ENCODE assay signal across 37 cellular contexts in the genomic region with DNA sequence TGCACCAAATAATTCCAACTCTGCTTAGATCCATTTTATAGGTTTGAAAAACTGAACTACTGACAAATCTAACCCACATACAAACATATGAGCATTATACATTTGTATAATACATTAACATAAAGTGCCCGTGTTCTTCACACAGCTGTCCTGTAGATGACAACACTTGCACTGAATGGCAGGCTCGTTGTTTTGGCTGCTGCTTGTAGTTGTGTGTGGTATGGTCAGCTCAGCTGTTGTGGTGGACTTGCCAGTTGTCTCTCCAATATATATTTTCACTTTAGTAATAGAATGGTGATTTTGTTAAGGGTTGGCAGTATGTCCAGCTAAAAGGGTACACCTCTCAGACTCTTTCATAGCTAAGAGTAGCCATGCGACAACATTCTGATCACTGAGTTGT.
"Had no signal": no experiment of that assay in that cellular context is flagged by ENCODE, and none has a peak within 500 bp of the region (broad histone marks: within the 10 kb centered on the region; RNA-seq: fewer than 3 reads in every experiment).

No MANE protein-coding gene starts in this region.

- DNase-seq: activated B cell treated with CpG ODN at 0.5 μM for 24 hours; activated CD4-positive, alpha-beta memory T cell treated with anti-CD3 and anti-CD28 coated beads for 36 hours; activated CD4-positive, alpha-beta T cell treated with anti-CD3 and anti-CD28 coated beads for 4 hours; activated CD4-positive, alpha-beta T cell treated with anti-CD3 and anti-CD28 coated beads, Interleukin-2, amount 10 ng/mL, durations not matched to agents 24 days and 14 days; activated CD4-positive, alpha-beta T cell treated with anti-CD3 and anti-CD28 coated beads, Interleukin-2, amount 50 U/mL, for 1 hour; activated CD4-positive, alpha-beta T cell treated with anti-CD3 and anti-CD28 coated beads, Interleukin-2, amount 50 U/mL, for 4 hours; activated CD4-positive, CD25-positive, alpha-beta regulatory T cell treated with anti-CD3 and anti-CD28 coated beads, Interleukin-2, amount 50 U/mL, for 72 hours; activated CD8-positive, alpha-beta memory T cell treated with anti-CD3 and anti-CD28 coated beads, Interleukin-2, amount 50 U/mL, for 4 hours; activated CD8-positive, alpha-beta T cell treated with anti-CD3 and anti-CD28 coated beads for 36 hours; activated effector memory CD4-positive, alpha-beta T cell treated with anti-CD3 and anti-CD28 coated beads, Interleukin-2, amount 50 U/mL, for 16 hours; activated gamma-delta T cell treated with Interleukin-2 at 50 U/mL for 16 hours; activated naive CD4-positive, alpha-beta T cell; activated naive CD4-positive, alpha-beta T cell treated with anti-CD3 and anti-CD28 coated beads, Interleukin-2, amount 10 ng/mL, durations not matched to agents 7 days and 5 days; activated naive CD8-positive, alpha-beta T cell treated with anti-CD3 and anti-CD28 coated beads, Interleukin-2, amount 10 ng/mL, durations not matched to agents 7 days and 5 days; activated naive CD8-positive, alpha-beta T cell treated with anti-CD3 and anti-CD28 coated beads, Interleukin-2, amount 50 U/mL, for 24 hours; activated T-cell treated with anti-CD3 and anti-CD28 coated beads for 4 hours; activated T-cell treated with anti-CD3 and anti-CD28 coated beads, Interleukin-2, amount 50 U/mL, for 1 hour; activated T-cell treated with anti-CD3 and anti-CD28 coated beads, Interleukin-2, amount 50 U/mL, for 4 hours; activated T-cell treated with anti-CD3 and anti-CD28 coated beads, Interleukin-2, amount 50 U/mL, for 72 hours; amygdala; anterior cingulate cortex; caudate nucleus; cerebellar nuclear complex; T-helper 1 cell; T-helper 2 cell; T-helper 9 cell had no signal

- H3K36me3 Mint-ChIP-seq: activated CD4-positive, alpha-beta memory T cell treated with anti-CD3 and anti-CD28 coated beads for 36 hours; activated naive CD4-positive, alpha-beta T cell treated with anti-CD3 and anti-CD28 coated beads, Interleukin-2, amount 10 ng/mL, durations not matched to agents 7 days and 5 days; activated naive CD4-positive, alpha-beta T cell treated with anti-CD3 and anti-CD28 coated beads, Interleukin-2, amount 50 U/mL, for 24 hours; activated naive CD8-positive, alpha-beta T cell; activated naive CD8-positive, alpha-beta T cell treated with anti-CD3 and anti-CD28 coated beads, Interleukin-2, amount 10 ng/mL, durations not matched to agents 7 days and 5 days; brain had no signal

- H3K9me3 ChIP-seq: ascending aorta had no signal

- H3K27ac ChIP-seq: ascending aorta, cardiac muscle cell, VCaP had no signal

- H3K4me3 Mint-ChIP-seq: activated B cell treated with CpG ODN at 0.5 μM for 24 hours; activated CD4-positive, alpha-beta memory T cell treated with anti-CD3 and anti-CD28 coated beads for 36 hours; activated CD4-positive, alpha-beta T cell treated with anti-CD3 and anti-CD28 coated beads, Interleukin-2, amount 10 ng/mL, durations not matched to agents 24 days and 14 days; activated CD8-positive, alpha-beta T cell treated with anti-CD3 and anti-CD28 coated beads for 36 hours; activated naive CD4-positive, alpha-beta T cell treated with anti-CD3 and anti-CD28 coated beads, Interleukin-2, amount 10 ng/mL, durations not matched to agents 7 days and 5 days; activated naive CD4-positive, alpha-beta T cell treated with anti-CD3 and anti-CD28 coated beads, Interleukin-2, amount 50 U/mL, for 24 hours; activated naive CD8-positive, alpha-beta T cell; activated naive CD8-positive, alpha-beta T cell treated with anti-CD3 and anti-CD28 coated beads, Interleukin-2, amount 10 ng/mL, durations not matched to agents 7 days and 5 days; activated naive CD8-positive, alpha-beta T cell treated with anti-CD3 and anti-CD28 coated beads, Interleukin-2, amount 50 U/mL, for 24 hours; activated T-cell treated with anti-CD3 and anti-CD28 coated beads, Interleukin-2, amount 50 U/mL, for 4 hours; activated T-cell treated with anti-CD3 and anti-CD28 coated beads, Interleukin-2, amount 50 U/mL, for 72 hours; activated T-helper 1 cell treated with anti-CD3 and anti-CD28 coated beads, Interleukin-12 subunit alpha, Interleukin-12 subunit beta, Interleukin-2, Interleukin-4 antibody, amounts not matched to agents 30 ng/mL and 10 ng/mL and 1 ng/mL, durations not matched to agents 14 hours and 24 hours and 36 hours; activated T-helper 17 cell treated with anti-CD3 and anti-CD28 coated beads, Interleukin-2, amount 50 U/mL, for 72 hours; brain; central memory CD8-positive, alpha-beta T cell; T-helper 1 cell treated with Interleukin-12 subunit alpha and Interleukin-12 subunit beta and Interleukin-4 antibody, amounts not matched to agents 30 μg/mL and 1 μg/mL, for 36 hours; T-helper 2 cell treated with Interferon-gamma antibody and Interleukin-4, amounts not matched to agents 5 μg/mL and 100 μg/mL, for 36 hours had no signal

- H3K4me1 ChIP-seq: ascending aorta had no signal

- H3K36me3 ChIP-seq: ascending aorta, cardiac muscle cell had no signal

- H3K4me3 ChIP-seq: ascending aorta, cardiac muscle cell had no signal

- H3K27me3 ChIP-seq: ascending aorta, cardiac muscle cell had no signal

- H3K9me3 Mint-ChIP-seq: activated B cell treated with CpG ODN at 0.5 μM for 24 hours; activated CD4-positive, alpha-beta memory T cell treated with anti-CD3 and anti-CD28 coated beads for 36 hours; activated CD8-positive, alpha-beta T cell treated with anti-CD3 and anti-CD28 coated beads for 36 hours; activated naive CD4-positive, alpha-beta T cell treated with anti-CD3 and anti-CD28 coated beads, Interleukin-2, amount 10 ng/mL, durations not matched to agents 7 days and 5 days; activated naive CD4-positive, alpha-beta T cell treated with anti-CD3 and anti-CD28 coated beads, Interleukin-2, amount 50 U/mL, for 24 hours; activated naive CD8-positive, alpha-beta T cell treated with anti-CD3 and anti-CD28 coated beads, Interleukin-2, amount 50 U/mL, for 24 hours; activated T-cell treated with anti-CD3 and anti-CD28 coated beads, Interleukin-2, amount 50 U/mL, for 4 hours; activated T-cell treated with anti-CD3 and anti-CD28 coated beads, Interleukin-2, amount 50 U/mL, for 72 hours; activated T-helper 1 cell treated with anti-CD3 and anti-CD28 coated beads, Interleukin-12 subunit alpha, Interleukin-12 subunit beta, Interleukin-2, Interleukin-4 antibody, amounts not matched to agents 30 ng/mL and 10 ng/mL and 1 ng/mL, durations not matched to agents 14 hours and 24 hours and 36 hours; activated T-helper 17 cell treated with anti-CD3 and anti-CD28 coated beads, Interleukin-2, amount 50 U/mL, for 72 hours; central memory CD8-positive, alpha-beta T cell; T-helper 1 cell treated with Interleukin-12 subunit alpha and Interleukin-12 subunit beta and Interleukin-4 antibody, amounts not matched to agents 30 μg/mL and 1 μg/mL, for 36 hours; T-helper 2 cell treated with Interferon-gamma antibody and Interleukin-4, amounts not matched to agents 5 μg/mL and 100 μg/mL, for 36 hours had no signal

- H3K27ac Mint-ChIP-seq: activated B cell treated with CpG ODN at 0.5 μM for 24 hours; activated CD4-positive, alpha-beta memory T cell treated with anti-CD3 and anti-CD28 coated beads for 36 hours; activated CD4-positive, alpha-beta T cell treated with anti-CD3 and anti-CD28 coated beads, Interleukin-2, amount 10 ng/mL, durations not matched to agents 24 days and 14 days; activated CD8-positive, alpha-beta T cell treated with anti-CD3 and anti-CD28 coated beads for 36 hours; activated naive CD4-positive, alpha-beta T cell treated with anti-CD3 and anti-CD28 coated beads, Interleukin-2, amount 10 ng/mL, durations not matched to agents 7 days and 5 days; activated naive CD4-positive, alpha-beta T cell treated with anti-CD3 and anti-CD28 coated beads, Interleukin-2, amount 50 U/mL, for 24 hours; activated naive CD8-positive, alpha-beta T cell; activated naive CD8-positive, alpha-beta T cell treated with anti-CD3 and anti-CD28 coated beads, Interleukin-2, amount 10 ng/mL, durations not matched to agents 7 days and 5 days; activated naive CD8-positive, alpha-beta T cell treated with anti-CD3 and anti-CD28 coated beads, Interleukin-2, amount 50 U/mL, for 24 hours; activated T-cell treated with anti-CD3 and anti-CD28 coated beads, Interleukin-2, amount 50 U/mL, for 72 hours; activated T-helper 1 cell treated with anti-CD3 and anti-CD28 coated beads, Interleukin-12 subunit alpha, Interleukin-12 subunit beta, Interleukin-2, Interleukin-4 antibody, amounts not matched to agents 30 ng/mL and 10 ng/mL and 1 ng/mL, durations not matched to agents 14 hours and 24 hours and 36 hours; activated T-helper 17 cell treated with anti-CD3 and anti-CD28 coated beads, Interleukin-2, amount 50 U/mL, for 72 hours; T-helper 1 cell treated with Interleukin-12 subunit alpha and Interleukin-12 subunit beta and Interleukin-4 antibody, amounts not matched to agents 30 μg/mL and 1 μg/mL, for 36 hours; T-helper 2 cell treated with Interferon-gamma antibody and Interleukin-4, amounts not matched to agents 5 μg/mL and 100 μg/mL, for 36 hours had no signal

- ATAC-seq: activated CD8-positive, alpha-beta T cell treated with anti-CD3 and anti-CD28 coated beads for 36 hours; activated naive CD8-positive, alpha-beta T cell treated with anti-CD3 and anti-CD28 coated beads, Interleukin-2, amount 50 U/mL, for 24 hours; activated T-cell treated with anti-CD3 and anti-CD28 coated beads, Interleukin-2, amount 50 U/mL, for 4 hours; activated T-cell treated with anti-CD3 and anti-CD28 coated beads, Interleukin-2, amount 50 U/mL, for 72 hours; activated T-helper 17 cell treated with anti-CD3 and anti-CD28 coated beads, Interleukin-2, amount 50 U/mL, for 72 hours had no signal

- H3K27me3 Mint-ChIP-seq: activated B cell treated with CpG ODN at 0.5 μM for 24 hours; activated CD4-positive, alpha-beta T cell treated with anti-CD3 and anti-CD28 coated beads, Interleukin-2, amount 10 ng/mL, durations not matched to agents 24 days and 14 days; activated CD8-positive, alpha-beta T cell treated with anti-CD3 and anti-CD28 coated beads for 36 hours; activated naive CD4-positive, alpha-beta T cell treated with anti-CD3 and anti-CD28 coated beads, Interleukin-2, amount 50 U/mL, for 24 hours; activated naive CD8-positive, alpha-beta T cell; activated naive CD8-positive, alpha-beta T cell treated with anti-CD3 and anti-CD28 coated beads, Interleukin-2, amount 10 ng/mL, durations not matched to agents 7 days and 5 days; activated naive CD8-positive, alpha-beta T cell treated with anti-CD3 and anti-CD28 coated beads, Interleukin-2, amount 50 U/mL, for 24 hours had no signal

- H3K4me1 Mint-ChIP-seq: activated CD4-positive, alpha-beta T cell treated with anti-CD3 and anti-CD28 coated beads, Interleukin-2, amount 10 ng/mL, durations not matched to agents 24 days and 14 days; activated naive CD4-positive, alpha-beta T cell treated with anti-CD3 and anti-CD28 coated beads, Interleukin-2, amount 10 ng/mL, durations not matched to agents 7 days and 5 days; activated T-helper 17 cell treated with anti-CD3 and anti-CD28 coated beads, Interleukin-2, amount 50 U/mL, for 72 hours; brain; central memory CD8-positive, alpha-beta T cell had no signal
